Comparison of ENCODE assay signal across 19 cellular contexts in the genomic region with DNA sequence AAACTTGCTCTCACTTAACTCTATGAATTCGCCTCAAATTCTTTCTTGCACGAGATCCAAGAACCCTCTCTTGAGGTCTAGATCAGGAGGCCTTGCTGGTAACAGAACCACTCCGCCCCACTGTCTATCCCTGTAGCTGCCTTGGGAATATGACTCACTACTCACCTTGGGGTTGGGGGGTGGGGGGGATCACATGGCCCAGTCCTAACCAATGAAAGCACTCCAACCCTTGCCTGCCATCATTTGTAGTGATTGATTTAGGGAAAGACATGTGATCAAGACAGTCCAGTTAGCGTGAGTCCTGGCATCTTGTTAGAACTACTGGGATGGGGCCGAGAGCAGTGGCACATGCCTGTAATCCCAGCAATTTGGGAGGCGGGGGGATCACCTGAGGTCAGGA. TPM values are rescaled to one million over a fixed set of nuclear protein-coding genes. Genes with fewer than 3 reads are reported as not detected.
DNase-seq lines count a peak whose midpoint lies in the region; ATAC-seq, FAIRE-seq and TF ChIP-seq lines count a peak whose summit lies in the region.
"Had no signal": no experiment of that assay in that cellular context is flagged by ENCODE, and none has a peak within 500 bp of the region (broad histone marks: within the 10 kb centered on the region; RNA-seq: fewer than 3 reads in every experiment).

No MANE protein-coding gene starts in this region.

- TF ChIP-seq CTCF in A549 (IDR thresholded peaks at IDR 0.05): no peak
- TF ChIP-seq CTCF in GM12878 (IDR thresholded peaks at IDR 0.05 in 2 of 3, conservative IDR thresholded peaks at IDR 0.05 in 1 of 3; ENCODE audit: control insufficient read depth in 2 of 3, extremely low read depth in 1 of 3, insufficient read depth in 1 of 3, low read depth in 3 of 3, low read length in 3 of 3): no peak

- TF ChIP-seq RAD21 in A549 (conservative IDR thresholded peaks at IDR 0.05 in 1 of 2, IDR thresholded peaks at IDR 0.05 in 1 of 2): no peak
- TF ChIP-seq RAD21 in GM12878 (IDR thresholded peaks at IDR 0.05; ENCODE audit: insufficient read depth, low read depth, low read length): no peak

- intact Hi-C loops in GM12878 (cut with micrococcal nuclease; ENCODE audit: unreplicated experiment): no loop called here
- intact Hi-C loops in head of caudate nucleus (cut with DNase I): loop anchor here (10.0 kb wide), 1 partner anchor 276 kb away; no protein-coding TSS in a partner anchor

- DNase-seq in A549 (ENCODE audit: low read depth in 1 of 2, low spot score in 1 of 2): peak in 1 of 2 experiments; percentile 44
- DNase-seq in HEK293T (ENCODE audit: extremely low spot score): no peak
- no peak for DNase-seq in GM12878 (ENCODE audit: low read depth, low spot score)
- peak; percentile 75 for DNase-seq in islet precursor cell
- no peak for DNase-seq in GM19238 (ENCODE audit: insufficient read length, low spot score)
- DNase-seq in activated effector memory CD4-positive, alpha-beta T cell treated with anti-CD3 and anti-CD28 coated beads, Interleukin-2, amount 50 U/mL, for 16 hours: no peak
- DNase-seq in head of caudate nucleus: no peak
- no peak for DNase-seq in COLO829 (ENCODE audit: low spot score)
- DNase-seq: COR-L47, DMS153, EL, NCI-H1048, NCI-H146, NCI-H2081, NCI-H524, Right ventricle myocardium superior had no signal

- ATAC-seq in A549: no peak
- ATAC-seq in GM12878: no peak

- RAD21 ChIA-PET in GM12878 (lab: Charles Lee; ENCODE audit: unreplicated experiment): interaction anchor here (1.0 to 9.1 kb wide), 3 partner anchors 107 to 205 kb away, joined by 3 to 137 read pairs (median 121); no protein-coding TSS in a partner anchor

- peaks cover 31% of the 10 kb centered on the region for H3K4me1 ChIP-seq in A549
- peaks cover 7% of the 10 kb centered on the region for H3K4me1 ChIP-seq in GM12878 (ENCODE audit: control insufficient read depth, insufficient read depth, low read length)

- H3K4me2 ChIP-seq in A549 (no peak overlapping the region), GM12878 (ENCODE audit: control insufficient read depth, insufficient read depth) (no peak overlapping the region)
- H3K4me2 ChIP-seq: KMS-11 had no signal

- H3K27ac ChIP-seq in A549 (peak overlapping the region; percentile 19 to 82; a peak in 2 of 6 replicates), GM12878 (ENCODE audit: control insufficient read depth, insufficient read depth) (no peak overlapping the region)
- H3K27ac ChIP-seq: HL-60, KMS-11 had no signal

- H3K36me3 ChIP-seq in GM12878 (ENCODE audit: control insufficient read depth in 2 of 2, insufficient read depth in 2 of 2, low read length in 1 of 2): no peaks in the 10 kb centered on the region

- no peak for FAIRE-seq in A549 (lab: Jason Lieb, UNC)
- no peak for FAIRE-seq in GM12878 (lab: Jason Lieb, UNC)
- FAIRE-seq: H54 had no signal

- CTCF ChIA-PET in A549 (lab: Yijun Ruan, JAX) (interaction anchor here (1.6 kb wide), 1 partner anchor 117 kb away, joined by 5 read pairs; no protein-coding TSS in a partner anchor), HEK293T (lab: Yijun Ruan, JAX) (interaction anchor here (1.6 kb wide), 1 partner anchor 204 kb away, joined by 8 read pairs; no protein-coding TSS in a partner anchor), GM12878 (lab: Yijun Ruan, JAX) (interaction anchor here (1.7 to 11.1 kb wide), 2 partner anchors 112 to 205 kb away, joined by 14 to 339 read pairs; no protein-coding TSS in a partner anchor)

- BruUV-seq in GM12878 (replicated peaks; lab: Mats Ljungman, UMichigan): no TSS peak

- POLR2A ChIA-PET in A549 (lab: Yijun Ruan, JAX): no interaction called here
- POLR2A ChIA-PET in HEK293T (lab: Yijun Ruan, JAX): interaction anchor here (0.6 kb wide), 1 partner anchor 216 kb away, joined by 3 read pairs; no protein-coding TSS in a partner anchor
- POLR2A ChIA-PET in GM12878 (lab: Charles Lee): interaction anchor here (0.6 to 0.7 kb wide), 3 partner anchors 21 to 110 kb away, joined by 3 to 9 read pairs (median 3); no protein-coding TSS in a partner anchor

- H3K9me3 ChIP-seq in A549 (no peaks in the 10 kb centered on the region), GM12878 (replicated peaks; ENCODE audit: control insufficient read depth, insufficient read depth, low read length) (no peaks in the 10 kb centered on the region)

- WGBS in A549 (ENCODE audit: missing lambda C conversion rate): 90% methylated on average over 6 of the region's 6 CpGs
- 87% methylated on average over 6 of the region's 6 CpGs for WGBS in GM12878 (ENCODE audit: insufficient coverage, insufficient replicate concordance, low lambda C conversion rate, missing lambda C conversion rate)

- H3K27me3 ChIP-seq in GM12878 (replicated peaks in 1 of 2; ENCODE audit: control insufficient read depth in 2 of 2, insufficient read depth in 2 of 2, low read length in 1 of 2): no peaks in the 10 kb centered on the region

- H4K20me1 ChIP-seq in GM12878 (ENCODE audit: control insufficient read depth, insufficient read depth): no peaks in the 10 kb centered on the region

- H3K9ac ChIP-seq in GM12878 (ENCODE audit: control insufficient read depth, insufficient read depth, low read length): no peak overlapping the region
- H3K9ac ChIP-seq: KMS-11 had no signal

- in situ Hi-C loops in GM12878 (cut with MboI): loop anchor here (5.0 kb wide), 2 partner anchors 114 to 209 kb away; no protein-coding TSS in a partner anchor

- TF ChIP-seq EP300 in A549 (IDR thresholded peaks at IDR 0.05) (no peak), GM12878 (IDR thresholded peaks at IDR 0.05; ENCODE audit: borderline replicate concordance in 1 of 2, control insufficient read depth in 1 of 2, low read depth in 2 of 2, low read length in 2 of 2) (no peak)

- H3K4me3 ChIP-seq in A549 (no peak overlapping the region), GM12878 (no peak overlapping the region)

- no peak overlapping the region for H2AFZ ChIP-seq in GM12878 (ENCODE audit: control insufficient read depth, low read depth, low read length)

- TF ChIP-seq POLR2A in A549 (IDR thresholded peaks at IDR 0.05; ENCODE audit: low read length): no peak
- TF ChIP-seq POLR2A in GM12878 (IDR thresholded peaks at IDR 0.05; ENCODE audit: low read depth, low read length): no peak

- H3K79me2 ChIP-seq in GM12878 (ENCODE audit: control insufficient read depth, insufficient read depth, low read length): peaks cover 2% of the 10 kb centered on the region

- SMC1A ChIA-PET in GM12878 (lab: Charles Lee; ENCODE audit: uncharacterized antibody, unreplicated experiment): interaction anchor here (1.0 to 8.0 kb wide), 6 partner anchors 10 to 258 kb away, joined by 3 to 248 read pairs (median 4); no protein-coding TSS in a partner anchor

RNA-seq across cellular contexts. Expression of a gene that starts 4.8 kb away (rescaled TPM):
- polyA plus RNA-seq in A549 (2011; rRNA removed) (6.8 and 12.8 TPM in 2 replicates), A549 (2017; fragmentation: RNase III; extraction: RNeasy Plus Mini Kit Qiagen cat#74134 plus additional on column Dnase treatment) (41.6 to 48.5 TPM (median 48.3 TPM) in 3 replicates), GM12878 (2011; rRNA removed) (4.1 and 4.3 TPM in 2 replicates), GM12878 (2014; fragmentation: Illumina TruSeq; extraction: Trizol) (14.1 and 17.0 TPM in 2 replicates), GM12878 (2014; fragmentation: Nextera tagmentation; extraction: Ambion mirVana) (1 to 10 TPM; 2.0 to 2.6 TPM), GM12878 (2014; rRNA removed) (18.9 and 25.9 TPM in 2 replicates), GM12878 (2016; fragmentation: Nextera tagmentation; extraction: Ambion mirVana) (10 to 100 TPM; 29.1 to 29.6 TPM)
- 10.8 and 13.9 TPM in 2 replicates for polyA plus RNA-seq in A549 (2012; cell fraction: cytosol; rRNA removed)
- polyA plus RNA-seq in A549 (2012; cell fraction: nucleus; rRNA removed): 42.4 and 49.9 TPM in 2 replicates
- 52.3 and 59.4 TPM in 2 replicates for polyA minus RNA-seq in A549 (2011; rRNA and poly(A)+ RNA removed)
- 133 and 151 TPM in 2 replicates for total RNA-seq in GM12878 (2013; cell fraction: nucleolus; rRNA removed)
- total RNA-seq in GM12878 (2014; rRNA removed) (27.2 and 27.5 TPM in 2 replicates), GM12878 (2014; rRNA removed; fragmentation: Illumina TruSeq; extraction: Trizol) (9.5 and 11.3 TPM in 2 replicates), GM12878 (2021) (58.6 and 63.9 TPM in 2 replicates)
- polyA plus RNA-seq in GM12878 (2011; ENCODE audit: low read depth): 14.4 TPM
- 5.8 and 7.9 TPM in 2 replicates for polyA plus RNA-seq in GM12878 (2011; cell fraction: cytosol; rRNA removed)
- 16.2 and 28.6 TPM in 2 replicates for polyA plus RNA-seq in GM12878 (2011; cell fraction: nucleus; rRNA removed)
- 27.0 and 29.9 TPM in 2 replicates for polyA plus RNA-seq in GM12878 (2012)
- 23.8 and 24.5 TPM in 2 replicates for polyA minus RNA-seq in GM12878 (2011; rRNA and poly(A)+ RNA removed)
- polyA minus RNA-seq in GM12878 (2011; cell fraction: cytosol; rRNA and poly(A)+ RNA removed): 10.1 and 11.6 TPM in 2 replicates
- polyA minus RNA-seq in GM12878 (2011; cell fraction: nucleus; rRNA and poly(A)+ RNA removed): 25.5 and 49.7 TPM in 2 replicates

RNA-seq across cellular contexts. Expression of a gene that starts 38.0 kb away (rescaled TPM):
- polyA plus RNA-seq in A549 (2011; rRNA removed): not detected in 2 replicates
- 0.05 and 0.09 TPM in 2 replicates for polyA plus RNA-seq in A549 (2012; cell fraction: cytosol; rRNA removed)
- 0.28 TPM in 1 of 2 replicates, not detected in the other for polyA plus RNA-seq in A549 (2012; cell fraction: nucleus; rRNA removed)
- polyA plus RNA-seq in A549 (2017; fragmentation: RNase III; extraction: RNeasy Plus Mini Kit Qiagen cat#74134 plus additional on column Dnase treatment): not detected in 3 replicates
- 0.33 TPM in 1 of 2 replicates, not detected in the other for polyA minus RNA-seq in A549 (2011; rRNA and poly(A)+ RNA removed)
- not detected in 2 replicates for total RNA-seq in GM12878 (2013; cell fraction: nucleolus; rRNA removed)
- total RNA-seq in GM12878 (2014; rRNA removed): not detected in 2 replicates
- not detected in 2 replicates for total RNA-seq in GM12878 (2014; rRNA removed; fragmentation: Illumina TruSeq; extraction: Trizol)
- total RNA-seq in GM12878 (2021): not detected in 2 replicates
- polyA plus RNA-seq in GM12878 (2011; ENCODE audit: low read depth): not detected
- polyA plus RNA-seq in GM12878 (2011; rRNA removed): not detected in 2 replicates
- 0.07 and 0.13 TPM in 2 replicates for polyA plus RNA-seq in GM12878 (2011; cell fraction: cytosol; rRNA removed)
- not detected in 2 replicates for polyA plus RNA-seq in GM12878 (2011; cell fraction: nucleus; rRNA removed)
- polyA plus RNA-seq in GM12878 (2012): not detected in 2 replicates
- not detected in 2 replicates for polyA plus RNA-seq in GM12878 (2014; fragmentation: Illumina TruSeq; extraction: Trizol)
- not detected for polyA plus RNA-seq in GM12878 (2014; fragmentation: Nextera tagmentation; extraction: Ambion mirVana)
- not detected in 2 replicates for polyA plus RNA-seq in GM12878 (2014; rRNA removed)
- not detected for polyA plus RNA-seq in GM12878 (2016; fragmentation: Nextera tagmentation; extraction: Ambion mirVana)
- polyA minus RNA-seq in GM12878 (2011; rRNA and poly(A)+ RNA removed): 0.80 TPM in 1 of 2 replicates, not detected in the other
- polyA minus RNA-seq in GM12878 (2011; cell fraction: cytosol; rRNA and poly(A)+ RNA removed): not detected in 2 replicates
- polyA minus RNA-seq in GM12878 (2011; cell fraction: nucleus; rRNA and poly(A)+ RNA removed): not detected in 2 replicates
